8 cellular contexts compared by ENCODE assay signal in genomic region chr3:152444029-152444641, GRCh38.
DNase-seq lines count a peak whose midpoint lies in the region; ATAC-seq and TF ChIP-seq lines count a peak whose summit lies in the region.

No MANE protein-coding gene starts in this region.

- peaks cover 42% of the 10 kb centered on the region for H4K20me1 ChIP-seq in MM.1S (ENCODE audit: insufficient read depth, low read length)

- H3K4me3 ChIP-seq in MM.1S (ENCODE audit: low read length) (no peak overlapping the region), gastroesophageal sphincter (no peak overlapping the region), psoas muscle (peak overlapping the region; percentile 26)

- intact Hi-C loops in psoas muscle (cut with DNase I) = loop anchor here (1.0 to 10.0 kb wide), 5 partner anchors 137 to 369 kb away; no protein-coding TSS in a partner anchor

- no peak overlapping the region for H2AFZ ChIP-seq in MM.1S (ENCODE audit: low read length)

- no peak overlapping the region for H3K9ac ChIP-seq in MM.1S (ENCODE audit: low read length)

- TF ChIP-seq CTCF in MM.1S (IDR thresholded peaks at IDR 0.05; ENCODE audit: low read length) = peak; percentile 49
- TF ChIP-seq CTCF in VCaP (conservative IDR thresholded peaks at IDR 0.05) = peak; percentile 77
- TF ChIP-seq CTCF in gastroesophageal sphincter (IDR thresholded peaks at IDR 0.05) = peak; percentile 64 to 89 (median 76)
- peak; percentile 71 for TF ChIP-seq CTCF in psoas muscle (IDR thresholded peaks at IDR 0.05)

- H3K4me1 Mint-ChIP-seq in stimulated activated naive CD8-positive, alpha-beta T cell treated with anti-CD3 and anti-CD28 coated beads, Interleukin-15, Interleukin-2, amounts not matched to agents 100 ng/mL and 50 ng/mL, for 24 hours (ENCODE audit: low read depth) = peaks cover 75% of the 10 kb centered on the region

- TF ChIP-seq POLR2A in gastroesophageal sphincter (IDR thresholded peaks at IDR 0.05) = no peak

- peak overlapping the region; percentile 10 for H3K27ac Mint-ChIP-seq in stimulated activated naive CD8-positive, alpha-beta T cell treated with anti-CD3 and anti-CD28 coated beads, Interleukin-15, Interleukin-2, amounts not matched to agents 100 ng/mL and 50 ng/mL, for 24 hours

- peaks cover 11% of the 10 kb centered on the region; the same call in 1 of the 2 replicates for H3K36me3 ChIP-seq in MM.1S (replicated peaks; ENCODE audit: insufficient read depth, low read length)
- peaks cover 0 to 32% of the 10 kb centered on the region in 2 donors for H3K36me3 ChIP-seq in gastroesophageal sphincter
- H3K36me3 ChIP-seq in psoas muscle (ENCODE audit: insufficient read depth in 1 of 2, low read depth in 1 of 2) = peaks cover 0 to 40% of the 10 kb centered on the region in 2 donors

- H3K27ac ChIP-seq in MM.1S (ENCODE audit: low read length) (no peak overlapping the region), VCaP (no peak overlapping the region), gastroesophageal sphincter (peak overlapping the region; percentile 19 to 39 (median 20)), psoas muscle (peak overlapping the region; percentile 57)

- no peak for DNase-seq in stimulated activated naive CD8-positive, alpha-beta T cell treated with anti-CD3 and anti-CD28 coated beads, Interleukin-15, Interleukin-2, amounts not matched to agents 100 U/mL and 50 U/mL, for 24 hours
- DNase-seq in MM.1S = peak; percentile 46
- DNase-seq in psoas muscle = no peak
- no peak for DNase-seq in activated T-cell treated with anti-CD3 and anti-CD28 coated beads, Interleukin-2, amount 50 U/mL, for 48 hours

- H3K9me3 ChIP-seq in MM.1S (replicated peaks; ENCODE audit: insufficient read depth, low read length) (no peaks in the 10 kb centered on the region), gastroesophageal sphincter (no peaks in the 10 kb centered on the region), psoas muscle (no peaks in the 10 kb centered on the region)

- H3K27me3 ChIP-seq in MM.1S (replicated peaks; ENCODE audit: insufficient read depth, low read length) (no peaks in the 10 kb centered on the region), gastroesophageal sphincter (no peaks in the 10 kb centered on the region), psoas muscle (ENCODE audit: insufficient read depth in 3 of 3, low read length in 2 of 3) (no peaks in the 10 kb centered on the region)

- no peaks in the 10 kb centered on the region for H3K27me3 Mint-ChIP-seq in stimulated activated naive CD8-positive, alpha-beta T cell treated with anti-CD3 and anti-CD28 coated beads, Interleukin-15, Interleukin-2, amounts not matched to agents 100 ng/mL and 50 ng/mL, for 24 hours

- no peak for ATAC-seq in stimulated activated naive CD8-positive, alpha-beta T cell treated with anti-CD3 and anti-CD28 coated beads, Interleukin-15, Interleukin-2, amounts not matched to agents 100 U/mL and 50 U/mL, for 24 hours
- ATAC-seq in gastroesophageal sphincter = no peak
- peak in 3 of 4 donors; percentile 53 to 74 (median 68) for ATAC-seq in psoas muscle
- no peak for ATAC-seq in HG03135 (IDR thresholded peaks at IDR 0.05; ENCODE audit: unreplicated experiment)

- WGBS in gastroesophageal sphincter (ENCODE audit: low coverage in 1 of 2), 2 donors = 13 to 16% methylated on average over 8 of the region's 8 CpGs
- 26 to 43% (median 35%) methylated on average over 8 of the region's 8 CpGs for WGBS in psoas muscle, 3 donors

- no peak overlapping the region for H3K4me3 Mint-ChIP-seq in stimulated activated naive CD8-positive, alpha-beta T cell treated with anti-CD3 and anti-CD28 coated beads, Interleukin-15, Interleukin-2, amounts not matched to agents 100 ng/mL and 50 ng/mL, for 24 hours

- H3K36me3 Mint-ChIP-seq in stimulated activated naive CD8-positive, alpha-beta T cell treated with anti-CD3 and anti-CD28 coated beads, Interleukin-15, Interleukin-2, amounts not matched to agents 100 ng/mL and 50 ng/mL, for 24 hours (ENCODE audit: low read depth) = peaks cover 53% of the 10 kb centered on the region

- no peak for TF ChIP-seq EP300 in gastroesophageal sphincter (IDR thresholded peaks at IDR 0.05)

- no peaks in the 10 kb centered on the region for H3K9me3 Mint-ChIP-seq in stimulated activated naive CD8-positive, alpha-beta T cell treated with anti-CD3 and anti-CD28 coated beads, Interleukin-15, Interleukin-2, amounts not matched to agents 100 ng/mL and 50 ng/mL, for 24 hours

- H3K9me2 ChIP-seq in MM.1S (replicated peaks; ENCODE audit: insufficient read depth, low read length) = no peaks in the 10 kb centered on the region

- H3F3A ChIP-seq in MM.1S (ENCODE audit: insufficient read depth, low read length) = peaks cover 12% of the 10 kb centered on the region

- no peaks in the 10 kb centered on the region for H3K4me1 ChIP-seq in MM.1S (ENCODE audit: low read length)
- peaks cover 21 to 87% (median 26%) of the 10 kb centered on the region in 3 donors for H3K4me1 ChIP-seq in gastroesophageal sphincter
- H3K4me1 ChIP-seq in psoas muscle = peaks cover 73% of the 10 kb centered on the region

- peaks cover 97% of the 10 kb centered on the region for H3K79me2 ChIP-seq in MM.1S (ENCODE audit: low read length)

- H3K4me2 ChIP-seq in MM.1S (ENCODE audit: low read depth, low read length) = no peak overlapping the region

Comparison
In these comparisons a context has a peak if more than half of its experiments do, and no peak if none do; other contexts are left out.
1. ATAC-seq: peak in psoas muscle (3 of 4); none in stimulated activated naive CD8-positive, alpha-beta T cell treated with anti-CD3 and anti-CD28 coated beads, Interleukin-15, Interleukin-2, amounts not matched to agents 100 U/mL and 50 U/mL, for 24 hours (single experiment), gastroesophageal sphincter (single experiment) and HG03135 (single experiment).
2. H3K27ac ChIP-seq: peak in gastroesophageal sphincter (4 of 4) and psoas muscle (single experiment); none in MM.1S (single experiment) and VCaP (single experiment).
3. Peak in every context shown above with its lines, with median percentiles within 50 percentile points of each other: CTCF ChIP-seq.